10 cellular contexts compared by ENCODE assay signal in genomic region chr12:48601013-48601756, GRCh38. TPM values are rescaled to one million over a fixed set of nuclear protein-coding genes. Genes with fewer than 3 reads are reported as not detected.
A peak's percentile ranks its signal among the peaks of the same experiment; 100 is the strongest.
DNase-seq lines count a peak whose midpoint lies in the region; ATAC-seq and TF ChIP-seq lines count a peak whose summit lies in the region.
"Had no signal": no experiment of that assay in that cellular context is flagged by ENCODE, and none has a peak within 500 bp of the region (broad histone marks: within the 10 kb centered on the region; RNA-seq: fewer than 3 reads in every experiment).

No MANE protein-coding gene starts in this region.

- no peak for TF ChIP-seq CTCF in PC-3 (conservative IDR thresholded peaks at IDR 0.05; ENCODE audit: low read depth, low read length)
- TF ChIP-seq CTCF in heart left ventricle (IDR thresholded peaks at IDR 0.05), result no peak
- no peak for TF ChIP-seq CTCF in CD4-positive, alpha-beta T cell (IDR thresholded peaks at IDR 0.05)

- H3K9me3 ChIP-seq in PC-3 (ENCODE audit: low read length) (0 out of 2 replicates have a peak, but pooled peaks cover 7% of the 10 kb centered on the region), heart left ventricle (peaks cover 0 to 39% (median 10%) of the 10 kb centered on the region in 12 donors)
- H3K9me3 ChIP-seq in CD4-positive, alpha-beta T cell (ENCODE audit: control insufficient read depth, low read length), result peaks cover 23% of the 10 kb centered on the region

- BruUV-seq in PC-3 (replicated peaks; lab: Mats Ljungman, UMichigan), result no TSS peak

- peaks cover 11% of the 10 kb centered on the region for H3K9me3 Mint-ChIP-seq in CD4-positive, alpha-beta T cell

- H3F3A ChIP-seq in PC-3 (ENCODE audit: low read length, unreplicated experiment), result no peaks in the 10 kb centered on the region

- no peaks in the 10 kb centered on the region for H3K36me3 Mint-ChIP-seq in CD4-positive, alpha-beta T cell (ENCODE audit: low read depth)

- H3K27ac ChIP-seq in PC-3 (ENCODE audit: low read length) (no peak overlapping the region), heart left ventricle (no peak overlapping the region), caudate nucleus (ENCODE audit: low read depth, low read length) (no peak overlapping the region)
- H3K27ac ChIP-seq in CD4-positive, alpha-beta T cell (ENCODE audit: low read depth, low read length), result no peak overlapping the region
- H3K27ac ChIP-seq: cardiac muscle cell had no signal

- 79 to 83% (median 81%) methylated on average over 11 of the region's 11 CpGs for WGBS in heart left ventricle, 4 donors

- peak; percentile 8 for DNase-seq in PC-3
- DNase-seq in iris pigment epithelial cell (ENCODE audit: low read depth), result peak; percentile 65
- DNase-seq in heart left ventricle, result no peak
- DNase-seq in caudate nucleus (lab: John Stamatoyannopoulos, UW), result no peak
- DNase-seq in central memory CD4-positive, alpha-beta T cell, result no peak
- DNase-seq in CD4-positive, alpha-beta T cell, result no peak

- no peak overlapping the region for H3K27ac Mint-ChIP-seq in CD4-positive, alpha-beta T cell

- H4K20me1 ChIP-seq in PC-3 (ENCODE audit: low read length), result no peaks in the 10 kb centered on the region

- H3K4me3 ChIP-seq in PC-3 (ENCODE audit: low read length), result no peak overlapping the region
- no peak overlapping the region for H3K4me3 ChIP-seq in heart left ventricle
- H3K4me3 ChIP-seq: cardiac muscle cell had no signal

- H3K27me3 Mint-ChIP-seq in CD4-positive, alpha-beta T cell, result peaks cover 12% of the 10 kb centered on the region

- no peak for TF ChIP-seq POLR2A in heart left ventricle (IDR thresholded peaks at IDR 0.05)

- no peak overlapping the region for H3K4me3 Mint-ChIP-seq in CD4-positive, alpha-beta T cell

- CTCF ChIA-PET in PC-3 (lab: Charles Lee), result no interaction called here
- CTCF ChIA-PET in CD4-positive, alpha-beta T cell (lab: Charles Lee), result no interaction called here

- peak; percentile 57 for ATAC-seq in GM18520 (IDR thresholded peaks at IDR 0.05; ENCODE audit: unreplicated experiment)
- peak; percentile 81 for ATAC-seq in HG02571 (IDR thresholded peaks at IDR 0.05; ENCODE audit: unreplicated experiment)
- no peak for ATAC-seq in PC-3
- no peak for ATAC-seq in heart left ventricle
- ATAC-seq in CD4-positive, alpha-beta T cell (ENCODE audit: poor library complexity), result no peak

- H3K4me1 ChIP-seq in PC-3 (ENCODE audit: insufficient read depth, low read length) (no peaks in the 10 kb centered on the region), heart left ventricle (no peaks in the 10 kb centered on the region)

- no peak overlapping the region for H3K9ac ChIP-seq in PC-3 (ENCODE audit: low read length)

- no peaks in the 10 kb centered on the region for H3K9me2 ChIP-seq in PC-3 (replicated peaks; ENCODE audit: low read length)

- H3K27me3 ChIP-seq in PC-3 (ENCODE audit: low read length) (peaks cover 45% of the 10 kb centered on the region), heart left ventricle (peaks cover 0 to 5% (median 0%) of the 10 kb centered on the region in 9 donors)
- H3K27me3 ChIP-seq in CD4-positive, alpha-beta T cell (ENCODE audit: control insufficient read depth, insufficient read depth, low read length), result no peaks in the 10 kb centered on the region
- H3K27me3 ChIP-seq: cardiac muscle cell had no signal

- H3K79me2 ChIP-seq in PC-3 (ENCODE audit: low read length), result no peaks in the 10 kb centered on the region

- no peaks in the 10 kb centered on the region for H3K4me1 Mint-ChIP-seq in CD4-positive, alpha-beta T cell (ENCODE audit: low read depth)

- POLR2A ChIA-PET in PC-3 (lab: Charles Lee; ENCODE audit: unreplicated experiment), result no interaction called here
- POLR2A ChIA-PET in CD4-positive, alpha-beta T cell (lab: Charles Lee), result no interaction called here

- H2AFZ ChIP-seq in PC-3 (ENCODE audit: low read length), result no peak overlapping the region

- H3K36me3 ChIP-seq in PC-3 (ENCODE audit: low read depth, low read length) (no peaks in the 10 kb centered on the region), heart left ventricle (no peaks in the 10 kb centered on the region)
- H3K36me3 ChIP-seq: cardiac muscle cell had no signal

- intact Hi-C loops in PC-3 (cut with micrococcal nuclease), result no loop called here
- intact Hi-C loops in heart left ventricle (cut with DNase I), result no loop called here
- intact Hi-C loops in CD4-positive, alpha-beta T cell (cut with DNase I, micrococcal nuclease), result no loop called here

- H3K4me2 ChIP-seq in PC-3 (ENCODE audit: low read length), result no peak overlapping the region

RNA-seq across cellular contexts. Expression of gene LALBA, which starts 31.3 kb away (rescaled TPM):
- total RNA-seq in PC-3 (2014; rRNA removed) (not detected in 2 replicates), heart left ventricle (not detected)
- polyA plus RNA-seq in heart left ventricle, result not detected
- not detected for total RNA-seq in CD4-positive, alpha-beta T cell
- total RNA-seq: cardiac muscle cell, mononuclear cell had no signal
- polyA plus RNA-seq: cardiac muscle cell had no signal

Comparison
In these comparisons a context has a peak if more than half of its experiments do, and no peak if none do; other contexts are left out.
1. ATAC-seq: peak in GM18520 (single experiment) and HG02571 (single experiment); none in PC-3 (single experiment), heart left ventricle (0 of 4) and CD4-positive, alpha-beta T cell (single experiment).
2. DNase-seq: peak in PC-3 (single experiment) and iris pigment epithelial cell (single experiment); none in heart left ventricle (0 of 5), caudate nucleus (0 of 61), central memory CD4-positive, alpha-beta T cell (single experiment) and CD4-positive, alpha-beta T cell (0 of 10).